ENCODE assay signal across 26 cellular contexts in the genomic region with DNA sequence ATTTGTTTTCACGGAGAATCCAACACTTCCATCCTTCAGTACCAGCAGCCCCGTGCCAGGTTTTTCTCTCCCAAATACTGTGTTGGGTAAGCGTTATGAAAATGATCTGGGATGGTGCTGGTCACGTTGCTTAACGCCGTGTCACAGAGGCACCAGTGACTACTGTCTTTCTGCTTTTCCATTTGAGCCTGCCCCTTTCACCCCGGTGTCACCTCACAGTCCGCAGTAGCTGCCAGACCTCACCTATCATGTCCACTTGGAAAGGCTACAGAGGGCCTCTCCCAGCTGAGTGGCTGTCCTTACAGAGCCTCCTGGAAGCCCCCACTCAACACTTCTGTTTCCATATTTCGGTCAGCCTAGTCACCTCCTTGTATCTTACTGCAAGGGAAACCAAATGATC.
DNase-seq lines count a peak whose midpoint lies in the region; ATAC-seq and TF ChIP-seq lines count a peak whose summit lies in the region.
"Had no signal": no experiment of that assay in that cellular context is flagged by ENCODE, and none has a peak within 500 bp of the region (broad histone marks: within the 10 kb centered on the region; RNA-seq: fewer than 3 reads in every experiment).

No MANE protein-coding gene starts in this region.

- ATAC-seq in lower lobe of right lung = no peak

- DNase-seq in glutamatergic neuron (no peak), lower lobe of right lung (no peak), stomach (no peak), vagina (ENCODE audit: extremely low spot score in 2 of 2) (no peak), GF-D8 (lab: John Stamatoyannopoulos, UW) (no peak), H7 (no peak), NCI-H146 treated with DMSO at 0.1 percent for 48 hours (lab: John Stamatoyannopoulos, UW; ENCODE audit: unreplicated experiment) (no peak)
- DNase-seq: activated CD4-positive, alpha-beta memory T cell treated with anti-CD3 and anti-CD28 coated beads, Interleukin-2, amount 10 ng/mL, durations not matched to agents 7 days and 5 days; activated CD4-positive, CD25-positive, alpha-beta regulatory T cell treated with anti-CD3 and anti-CD28 coated beads, Interleukin-2, amount 50 U/mL, for 72 hours; activated CD8-positive, alpha-beta memory T cell treated with anti-CD3 and anti-CD28 coated beads, Interleukin-2, amount 50 U/mL, for 48 hours; Calu3; dermis blood vessel endothelial cell; DND-41; esophagus squamous epithelium; foreskin melanocyte; GOT3; NCI-H146; NCI-H510A; stimulated activated naive CD4-positive, alpha-beta T cell treated with Interleukin-2 at 50 U/mL for 16 hours; upper lobe of left lung had no signal

- H3K36me3 Mint-ChIP-seq in glutamatergic neuron (ENCODE audit: unreplicated experiment) = no peaks in the 10 kb centered on the region
- H3K36me3 Mint-ChIP-seq: activated naive CD4-positive, alpha-beta T cell treated with anti-CD3 and anti-CD28 coated beads, Interleukin-2, amount 50 U/mL, for 24 hours had no signal

- TF ChIP-seq EP300 in stomach (IDR thresholded peaks at IDR 0.05) = no peak

- H3K9me3 Mint-ChIP-seq in glutamatergic neuron (ENCODE audit: unreplicated experiment) = peaks cover 10% of the 10 kb centered on the region
- H3K9me3 Mint-ChIP-seq: activated CD4-positive, alpha-beta memory T cell treated with anti-CD3 and anti-CD28 coated beads, Interleukin-2, amount 10 ng/mL, durations not matched to agents 7 days and 5 days; T-helper 1 cell treated with Interleukin-12 subunit alpha and Interleukin-12 subunit beta and Interleukin-4 antibody, amounts not matched to agents 30 μg/mL and 1 μg/mL, for 36 hours had no signal

- H3K27ac ChIP-seq in lower lobe of right lung (peak overlapping the region; percentile 51), stomach (peak overlapping the region in 3 of 5 donors; percentile 22 to 62 (median 51)), vagina (peak overlapping the region; percentile 40)
- H3K27ac ChIP-seq: ascending aorta, C4-2B, HL-60, SK-N-MC had no signal

- H3K9me3 ChIP-seq in lower lobe of right lung = no peaks in the 10 kb centered on the region
- peaks cover 0 to 11% (median 5%) of the 10 kb centered on the region in 4 donors for H3K9me3 ChIP-seq in stomach
- no peaks in the 10 kb centered on the region for H3K9me3 ChIP-seq in vagina
- H3K9me3 ChIP-seq: ascending aorta, esophagus squamous epithelium had no signal

- intact Hi-C loops in lower lobe of right lung (cut with DNase I) = no loop called here
- intact Hi-C loops in stomach (cut with DNase I; ENCODE audit: low total_unique reads) = no loop called here
- intact Hi-C loops in vagina (cut with DNase I) = no loop called here

- H3K4me3 ChIP-seq in lower lobe of right lung (no peak overlapping the region), stomach (no peak overlapping the region), vagina (no peak overlapping the region), H7 (ENCODE audit: insufficient read depth, low read depth, low read length) (no peak overlapping the region)
- H3K4me3 ChIP-seq: ascending aorta, esophagus squamous epithelium, SK-N-MC, upper lobe of left lung had no signal

- H3K4me1 Mint-ChIP-seq in glutamatergic neuron (ENCODE audit: low read depth, unreplicated experiment) = peaks cover 38% of the 10 kb centered on the region
- H3K4me1 Mint-ChIP-seq: activated CD4-positive, alpha-beta memory T cell treated with anti-CD3 and anti-CD28 coated beads, Interleukin-2, amount 10 ng/mL, durations not matched to agents 7 days and 5 days; activated naive CD4-positive, alpha-beta T cell treated with anti-CD3 and anti-CD28 coated beads, Interleukin-2, amount 50 U/mL, for 24 hours had no signal

- H3K36me3 ChIP-seq in lower lobe of right lung (no peaks in the 10 kb centered on the region), stomach (no peaks in the 10 kb centered on the region), vagina (no peaks in the 10 kb centered on the region), H7 (replicated peaks; ENCODE audit: control insufficient read depth, insufficient read depth, low read length) (no peaks in the 10 kb centered on the region)
- H3K36me3 ChIP-seq: ascending aorta, esophagus squamous epithelium, upper lobe of left lung had no signal

- H3K4me3 Mint-ChIP-seq in glutamatergic neuron (ENCODE audit: unreplicated experiment) = peak overlapping the region; percentile 10
- H3K4me3 Mint-ChIP-seq: activated CD4-positive, alpha-beta memory T cell treated with anti-CD3 and anti-CD28 coated beads, Interleukin-2, amount 10 ng/mL, durations not matched to agents 7 days and 5 days; activated naive CD4-positive, alpha-beta T cell treated with anti-CD3 and anti-CD28 coated beads, Interleukin-2, amount 50 U/mL, for 24 hours; T-helper 1 cell treated with Interleukin-12 subunit alpha and Interleukin-12 subunit beta and Interleukin-4 antibody, amounts not matched to agents 30 μg/mL and 1 μg/mL, for 36 hours had no signal

- TF ChIP-seq POLR2A in stomach (IDR thresholded peaks at IDR 0.05) (no peak), vagina (IDR thresholded peaks at IDR 0.05) (no peak)

- peaks cover 5% of the 10 kb centered on the region for H3K27me3 Mint-ChIP-seq in glutamatergic neuron (ENCODE audit: unreplicated experiment)

- H3K27me3 ChIP-seq in lower lobe of right lung (ENCODE audit: low read depth) = no peaks in the 10 kb centered on the region
- H3K27me3 ChIP-seq in stomach = no peaks in the 10 kb centered on the region
- H3K27me3 ChIP-seq in vagina = no peaks in the 10 kb centered on the region
- H3K27me3 ChIP-seq in H7 (ENCODE audit: control insufficient read depth, insufficient read depth, low read length) = no peaks in the 10 kb centered on the region
- H3K27me3 ChIP-seq: ascending aorta, esophagus squamous epithelium, upper lobe of left lung had no signal

- H3K4me1 ChIP-seq in lower lobe of right lung (no peaks in the 10 kb centered on the region), stomach (no peaks in the 10 kb centered on the region), vagina (peaks cover 6% of the 10 kb centered on the region)
- H3K4me1 ChIP-seq: ascending aorta, upper lobe of left lung had no signal

- TF ChIP-seq CTCF in glutamatergic neuron (IDR thresholded peaks at IDR 0.05; ENCODE audit: partially characterized antibody, unreplicated experiment) (no peak), lower lobe of right lung (IDR thresholded peaks at IDR 0.05) (no peak), stomach (IDR thresholded peaks at IDR 0.05) (no peak), vagina (IDR thresholded peaks at IDR 0.05) (no peak)

- peak overlapping the region; percentile 65 for H3K27ac Mint-ChIP-seq in glutamatergic neuron (ENCODE audit: unreplicated experiment)
- H3K27ac Mint-ChIP-seq: activated CD4-positive, alpha-beta memory T cell treated with anti-CD3 and anti-CD28 coated beads, Interleukin-2, amount 10 ng/mL, durations not matched to agents 7 days and 5 days; activated naive CD4-positive, alpha-beta T cell treated with anti-CD3 and anti-CD28 coated beads, Interleukin-2, amount 50 U/mL, for 24 hours; T-helper 1 cell treated with Interleukin-12 subunit alpha and Interleukin-12 subunit beta and Interleukin-4 antibody, amounts not matched to agents 30 μg/mL and 1 μg/mL, for 36 hours had no signal

- 81 to 92% (median 90%) methylated on average over 9 of the region's 9 CpGs for WGBS in stomach, 5 donors
